20 cellular contexts compared by ENCODE assay signal in genomic region chr3:20083253-20083652, GRCh38.
"Had no signal": no experiment of that assay in that cellular context is flagged by ENCODE, and none has a peak within 500 bp of the region (broad histone marks: within the 10 kb centered on the region; RNA-seq: fewer than 3 reads in every experiment).

No MANE protein-coding gene starts in this region.

- DNase-seq: activated CD4-positive, alpha-beta T cell treated with anti-CD3 and anti-CD28 coated beads, Interleukin-2, amount 50 U/mL, for 4 hours; activated CD8-positive, alpha-beta memory T cell treated with anti-CD3 and anti-CD28 coated beads for 24 hours; activated CD8-positive, alpha-beta memory T cell treated with anti-CD3 and anti-CD28 coated beads, Interleukin-2, amount 50 U/mL, for 4 hours; activated naive CD4-positive, alpha-beta T cell treated with Interleukin-2 at 50 U/mL for 16 hours; activated T-cell treated with anti-CD3 and anti-CD28 coated beads, Interleukin-2, amount 50 U/mL, for 24 hours; anterior cingulate cortex; body of pancreas; effector memory CD4-positive, alpha-beta T cell; foreskin melanocyte; mesenchymal stem cell; stimulated activated CD4-positive, alpha-beta T cell treated with anti-CD3 and anti-CD28 coated beads, Interleukin-2, amount 100 ng/mL, for 48 hours; stimulated activated CD8-positive, alpha-beta memory T cell treated with anti-CD3 and anti-CD28 coated beads, Interleukin-4, amount 100 ng/mL, for 48 hours; stimulated activated naive CD4-positive, alpha-beta T cell; testis had no signal

- H3K9me3 Mint-ChIP-seq: activated T-cell treated with anti-CD3 and anti-CD28 coated beads, Interleukin-2, amount 50 U/mL, for 24 hours; activated T-helper 2 cell treated with anti-CD3 and anti-CD28 coated beads, Interferon-gamma antibody, Interleukin-2, Interleukin-4, amounts not matched to agents 10 μg/mL and 5 μg/mL and 100 μg/mL, durations not matched to agents 14 hours and 24 hours and 36 hours; type B pancreatic cell had no signal

- H3K4me3 ChIP-seq: body of pancreas, cardiac muscle cell, testis, vagina had no signal

- H3K27ac ChIP-seq: body of pancreas, cardiac muscle cell, testis, vagina had no signal

- H3K27ac Mint-ChIP-seq: activated T-cell treated with anti-CD3 and anti-CD28 coated beads, Interleukin-2, amount 50 U/mL, for 24 hours; activated T-helper 2 cell treated with anti-CD3 and anti-CD28 coated beads, Interferon-gamma antibody, Interleukin-2, Interleukin-4, amounts not matched to agents 10 μg/mL and 5 μg/mL and 100 μg/mL, durations not matched to agents 14 hours and 24 hours and 36 hours; progenitor cell of endocrine pancreas; type B pancreatic cell had no signal

- H3K27me3 ChIP-seq: body of pancreas, cardiac muscle cell, testis, vagina had no signal

- H3K36me3 ChIP-seq: cardiac muscle cell, vagina had no signal

- ATAC-seq: body of pancreas, esophagus mucosa had no signal

- H3K27me3 Mint-ChIP-seq: activated T-cell treated with anti-CD3 and anti-CD28 coated beads, Interleukin-2, amount 50 U/mL, for 24 hours; progenitor cell of endocrine pancreas; type B pancreatic cell had no signal

- H3K9me3 ChIP-seq: body of pancreas, testis, vagina had no signal

- H3K4me3 Mint-ChIP-seq: activated T-cell treated with anti-CD3 and anti-CD28 coated beads, Interleukin-2, amount 50 U/mL, for 24 hours; type B pancreatic cell had no signal

- H3K4me1 ChIP-seq: testis had no signal
